In the genomic region with DNA sequence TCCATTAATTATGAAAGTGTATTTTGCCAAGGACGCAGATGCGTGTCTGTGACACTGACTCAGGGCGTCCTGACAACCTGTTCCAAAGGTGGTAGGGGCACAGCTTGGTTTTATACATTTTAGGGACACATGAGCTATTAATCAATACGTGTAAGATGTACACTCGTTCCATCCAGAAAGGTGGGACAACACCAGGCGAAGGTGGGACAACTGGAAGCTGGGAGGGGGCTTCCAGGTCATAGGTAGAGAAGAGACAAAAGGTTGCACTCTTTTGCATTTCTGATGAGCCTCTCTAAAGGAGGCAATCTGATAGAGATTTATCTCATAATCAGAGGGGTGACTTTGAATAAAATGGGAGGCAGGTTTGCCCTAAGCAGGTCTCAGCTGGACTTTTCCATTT, we compare ENCODE assay signal across 18 cellular contexts.
A peak's percentile ranks its signal among the peaks of the same experiment; 100 is the strongest.
DNase-seq lines count a peak whose midpoint lies in the region; ATAC-seq and TF ChIP-seq lines count a peak whose summit lies in the region.
"Had no signal": no experiment of that assay in that cellular context is flagged by ENCODE, and none has a peak within 500 bp of the region (broad histone marks: within the 10 kb centered on the region; RNA-seq: fewer than 3 reads in every experiment).

No MANE protein-coding gene starts in this region.

- CTCF ChIA-PET in activated naive CD4-positive, alpha-beta T cell treated with anti-CD3 and anti-CD28 coated beads, Interleukin-2, amount 10 ng/mL, durations not matched to agents 7 days and 5 days (lab: Charles Lee), result interaction anchor here (0.9 kb wide), 1 partner anchor 19 kb away, joined by 3 read pairs; no protein-coding TSS in a partner anchor

- no peak overlapping the region for H3K9ac ChIP-seq in GM23248
- H3K9ac ChIP-seq: BLaER1 treated with 17β-estradiol and CSF1 and Interleukin-3, amounts not matched to agents 10 nM and 100 nM had no signal

- no peaks in the 10 kb centered on the region for H3F3A ChIP-seq in GM23248 (ENCODE audit: insufficient read depth)

- in situ Hi-C loops in GM23248 (cut with MboI), result no loop called here

- peaks cover 76% of the 10 kb centered on the region for H3K36me3 Mint-ChIP-seq in activated naive CD4-positive, alpha-beta T cell treated with anti-CD3 and anti-CD28 coated beads, Interleukin-2, amount 10 ng/mL, durations not matched to agents 7 days and 5 days
- H3K36me3 Mint-ChIP-seq in activated T-helper 17 cell treated with anti-CD3 and anti-CD28 coated beads, Interleukin-2, amount 50 U/mL, for 72 hours (ENCODE audit: low read depth), result peaks cover 51% of the 10 kb centered on the region

- no peak for TF ChIP-seq CTCF in esophagus muscularis mucosa (IDR thresholded peaks at IDR 0.05)

- H4K20me1 ChIP-seq in GM23248 (ENCODE audit: insufficient read depth), result no peaks in the 10 kb centered on the region

- H2AFZ ChIP-seq in GM23248, result no peak overlapping the region

- no peak overlapping the region for H3K4me3 Mint-ChIP-seq in activated naive CD4-positive, alpha-beta T cell treated with anti-CD3 and anti-CD28 coated beads, Interleukin-2, amount 10 ng/mL, durations not matched to agents 7 days and 5 days
- peak overlapping the region; percentile 62 for H3K4me3 Mint-ChIP-seq in activated T-helper 17 cell treated with anti-CD3 and anti-CD28 coated beads, Interleukin-2, amount 50 U/mL, for 72 hours

- H3K4me1 ChIP-seq in esophagus muscularis mucosa (no peaks in the 10 kb centered on the region), GM23248 (ENCODE audit: insufficient read depth) (no peaks in the 10 kb centered on the region)
- H3K4me1 ChIP-seq: BLaER1 treated with 17β-estradiol and CSF1 and Interleukin-3, amounts not matched to agents 10 nM and 100 nM had no signal

- peak overlapping the region; percentile 87 for H3K27ac Mint-ChIP-seq in activated naive CD4-positive, alpha-beta T cell treated with anti-CD3 and anti-CD28 coated beads, Interleukin-2, amount 10 ng/mL, durations not matched to agents 7 days and 5 days
- H3K27ac Mint-ChIP-seq in activated T-helper 17 cell treated with anti-CD3 and anti-CD28 coated beads, Interleukin-2, amount 50 U/mL, for 72 hours, result peak overlapping the region; percentile 81

- TF ChIP-seq POLR2A in esophagus muscularis mucosa (IDR thresholded peaks at IDR 0.05; ENCODE audit: low read depth), result no peak

- peaks cover 4% of the 10 kb centered on the region for H3K27me3 Mint-ChIP-seq in activated naive CD4-positive, alpha-beta T cell treated with anti-CD3 and anti-CD28 coated beads, Interleukin-2, amount 10 ng/mL, durations not matched to agents 7 days and 5 days
- no peaks in the 10 kb centered on the region for H3K27me3 Mint-ChIP-seq in activated T-helper 17 cell treated with anti-CD3 and anti-CD28 coated beads, Interleukin-2, amount 50 U/mL, for 72 hours

- no peak overlapping the region for H3K27ac ChIP-seq in esophagus muscularis mucosa (replicated peaks in 1 of 4)
- H3K27ac ChIP-seq in GM23248, result no peak overlapping the region
- H3K27ac ChIP-seq: BLaER1 treated with 17β-estradiol and CSF1 and Interleukin-3, amounts not matched to agents 10 nM and 100 nM had no signal

- peaks cover 0 to 10% (median 3%) of the 10 kb centered on the region in 4 donors for H3K9me3 ChIP-seq in esophagus muscularis mucosa
- no peaks in the 10 kb centered on the region for H3K9me3 ChIP-seq in GM23248 (ENCODE audit: low read depth)

- no peak overlapping the region for H3K4me3 ChIP-seq in esophagus muscularis mucosa
- no peak overlapping the region for H3K4me3 ChIP-seq in GM23248

- no peak for TF ChIP-seq EP300 in esophagus muscularis mucosa (IDR thresholded peaks at IDR 0.05)

- DNase-seq in activated naive CD4-positive, alpha-beta T cell treated with anti-CD3 and anti-CD28 coated beads, Interleukin-2, amount 10 ng/mL, durations not matched to agents 7 days and 5 days, result no peak
- no peak for DNase-seq in activated naive CD4-positive, alpha-beta T cell treated with Interleukin-2 at 50 U/mL for 16 hours
- DNase-seq in esophagus muscularis mucosa (ENCODE audit: extremely low spot score) (peak; percentile 24), GM23248 (no peak), dedifferentiated amniotic fluid mesenchymal stem cell (ENCODE audit: extremely low spot score) (no peak)
- DNase-seq: DMS79 treated with DMSO at 0.1 percent for 48 hours, KG1, NCI-H1417 treated with DMSO at 0.1 percent for 48 hours, NCI-H187 treated with DMSO at 0.1 percent for 48 hours, NCI-H2227 treated with DMSO at 0.1 percent for 48 hours, NCI-H510A treated with DMSO at 0.1 percent for 48 hours, NCI-H774, OCI-M1, Right ventricle myocardium superior had no signal

- H3K36me3 ChIP-seq in esophagus muscularis mucosa (peaks cover 8 to 52% (median 35%) of the 10 kb centered on the region in 4 donors), GM23248 (ENCODE audit: low read depth) (peaks cover 27% of the 10 kb centered on the region)

- no peak for ATAC-seq in activated T-helper 17 cell treated with anti-CD3 and anti-CD28 coated beads, Interleukin-2, amount 50 U/mL, for 72 hours (replicated peaks)
- no peak for ATAC-seq in HG02973 (IDR thresholded peaks at IDR 0.05; ENCODE audit: unreplicated experiment)
- ATAC-seq: HepG2 had no signal

- intact Hi-C loops in esophagus muscularis mucosa (cut with DNase I), result no loop called here

- peaks cover 19% of the 10 kb centered on the region for H3K4me1 Mint-ChIP-seq in activated naive CD4-positive, alpha-beta T cell treated with anti-CD3 and anti-CD28 coated beads, Interleukin-2, amount 10 ng/mL, durations not matched to agents 7 days and 5 days
- H3K4me1 Mint-ChIP-seq in activated T-helper 17 cell treated with anti-CD3 and anti-CD28 coated beads, Interleukin-2, amount 50 U/mL, for 72 hours, result peaks cover 19% of the 10 kb centered on the region

- no peaks in the 10 kb centered on the region for H3K9me2 ChIP-seq in GM23248 (ENCODE audit: insufficient read depth)

- 0 out of 2 replicates have a peak, but pooled peaks cover 5% of the 10 kb centered on the region for H3K79me2 ChIP-seq in GM23248 (ENCODE audit: insufficient read depth)

- H3K27me3 ChIP-seq in esophagus muscularis mucosa (no peaks in the 10 kb centered on the region), GM23248 (replicated peaks; ENCODE audit: insufficient read depth) (no peaks in the 10 kb centered on the region)
- H3K27me3 ChIP-seq: BLaER1 treated with 17β-estradiol and CSF1 and Interleukin-3, amounts not matched to agents 10 nM and 100 nM had no signal

- H3K4me2 ChIP-seq in GM23248 (ENCODE audit: unreplicated experiment), result no peak overlapping the region
- H3K4me2 ChIP-seq: BLaER1 treated with 17β-estradiol and CSF1 and Interleukin-3, amounts not matched to agents 10 nM and 100 nM had no signal

- H3K9me3 Mint-ChIP-seq in activated naive CD4-positive, alpha-beta T cell treated with anti-CD3 and anti-CD28 coated beads, Interleukin-2, amount 10 ng/mL, durations not matched to agents 7 days and 5 days, result peaks cover 42% of the 10 kb centered on the region
- peaks cover 5% of the 10 kb centered on the region for H3K9me3 Mint-ChIP-seq in activated T-helper 17 cell treated with anti-CD3 and anti-CD28 coated beads, Interleukin-2, amount 50 U/mL, for 72 hours

- WGBS in esophagus muscularis mucosa, result over 99% methylated on average over 6 of the region's 6 CpGs
- WGBS in GM23248 (ENCODE audit: low coverage in 1 of 2, low lambda C conversion rate in 2 of 2, missing lambda C conversion rate in 2 of 2), 2 experiments, result 92 to 99% methylated on average over 6 of the region's 6 CpGs
